Comparison of ENCODE assay signal across 25 cellular contexts in genomic region chr5:149762958-149763630, GRCh38.
"Had no signal": no experiment of that assay in that cellular context is flagged by ENCODE, and none has a peak within 500 bp of the region (broad histone marks: within the 10 kb centered on the region; RNA-seq: fewer than 3 reads in every experiment).

No MANE protein-coding gene starts in this region.

- H3K9me3 Mint-ChIP-seq: activated T-helper 17 cell treated with anti-CD3 and anti-CD28 coated beads, Interleukin-2, amount 50 U/mL, for 72 hours; central memory CD8-positive, alpha-beta T cell had no signal

- H3K27me3 Mint-ChIP-seq: activated CD4-positive, alpha-beta memory T cell treated with anti-CD3 and anti-CD28 coated beads, Interleukin-2, amount 10 ng/mL, durations not matched to agents 7 days and 5 days; activated CD4-positive, alpha-beta T cell treated with anti-CD3 and anti-CD28 coated beads for 36 hours; activated naive CD4-positive, alpha-beta T cell treated with anti-CD3 and anti-CD28 coated beads, Interleukin-2, amount 10 ng/mL, durations not matched to agents 7 days and 5 days; activated naive CD8-positive, alpha-beta T cell treated with anti-CD3 and anti-CD28 coated beads, Interleukin-2, amount 10 ng/mL, durations not matched to agents 7 days and 5 days; activated T-helper 17 cell treated with anti-CD3 and anti-CD28 coated beads, Interleukin-2, amount 50 U/mL, for 72 hours; central memory CD8-positive, alpha-beta T cell; T-cell had no signal

- H3K36me3 ChIP-seq: adrenal gland, breast epithelium, Peyer's patch had no signal

- H3K4me1 ChIP-seq: adrenal gland, breast epithelium had no signal

- H3K27ac Mint-ChIP-seq: activated CD4-positive, alpha-beta memory T cell treated with anti-CD3 and anti-CD28 coated beads, Interleukin-2, amount 10 ng/mL, durations not matched to agents 7 days and 5 days; activated CD4-positive, alpha-beta T cell treated with anti-CD3 and anti-CD28 coated beads for 36 hours; activated naive CD4-positive, alpha-beta T cell treated with anti-CD3 and anti-CD28 coated beads, Interleukin-2, amount 10 ng/mL, durations not matched to agents 7 days and 5 days; activated naive CD8-positive, alpha-beta T cell treated with anti-CD3 and anti-CD28 coated beads, Interleukin-2, amount 10 ng/mL, durations not matched to agents 7 days and 5 days; activated T-helper 17 cell treated with anti-CD3 and anti-CD28 coated beads, Interleukin-2, amount 50 U/mL, for 72 hours; T-cell had no signal

- H3K4me1 Mint-ChIP-seq: activated CD4-positive, alpha-beta memory T cell treated with anti-CD3 and anti-CD28 coated beads, Interleukin-2, amount 10 ng/mL, durations not matched to agents 7 days and 5 days; activated CD4-positive, alpha-beta T cell treated with anti-CD3 and anti-CD28 coated beads for 36 hours; activated naive CD4-positive, alpha-beta T cell treated with anti-CD3 and anti-CD28 coated beads, Interleukin-2, amount 10 ng/mL, durations not matched to agents 7 days and 5 days; central memory CD8-positive, alpha-beta T cell; T-cell had no signal

- H3K9me3 ChIP-seq: adrenal gland, breast epithelium, Peyer's patch had no signal

- H3K4me3 Mint-ChIP-seq: activated CD4-positive, alpha-beta memory T cell treated with anti-CD3 and anti-CD28 coated beads, Interleukin-2, amount 10 ng/mL, durations not matched to agents 7 days and 5 days; activated CD4-positive, alpha-beta T cell treated with anti-CD3 and anti-CD28 coated beads for 36 hours; activated naive CD4-positive, alpha-beta T cell treated with anti-CD3 and anti-CD28 coated beads, Interleukin-2, amount 10 ng/mL, durations not matched to agents 7 days and 5 days; activated naive CD8-positive, alpha-beta T cell treated with anti-CD3 and anti-CD28 coated beads, Interleukin-2, amount 10 ng/mL, durations not matched to agents 7 days and 5 days; activated T-helper 17 cell treated with anti-CD3 and anti-CD28 coated beads, Interleukin-2, amount 50 U/mL, for 72 hours; central memory CD8-positive, alpha-beta T cell; T-cell had no signal

- DNase-seq: activated CD4-positive, alpha-beta memory T cell treated with anti-CD3 and anti-CD28 coated beads, Interleukin-2, amount 10 ng/mL, durations not matched to agents 7 days and 5 days; activated CD4-positive, alpha-beta T cell treated with anti-CD3 and anti-CD28 coated beads for 36 hours; activated CD4-positive, alpha-beta T cell treated with anti-CD3 and anti-CD28 coated beads, Interleukin-2, amount 50 U/mL, for 1 hour; activated gamma-delta T cell; activated naive CD4-positive, alpha-beta T cell treated with anti-CD3 and anti-CD28 coated beads, Interleukin-2, amount 10 ng/mL, durations not matched to agents 7 days and 5 days; activated naive CD8-positive, alpha-beta T cell treated with anti-CD3 and anti-CD28 coated beads, Interleukin-2, amount 10 ng/mL, durations not matched to agents 7 days and 5 days; activated T-cell treated with anti-CD3 and anti-CD28 coated beads for 4 hours; activated T-cell treated with anti-CD3 and anti-CD28 coated beads, Interleukin-2, amount 50 U/mL, for 48 hours; adrenal gland; anterior cingulate cortex; Karpas-422; MM.1S; NCI-H1105; NCI-H1436; NCI-H1694 treated with DMSO at 0.1 percent for 48 hours; NCI-H2029 treated with DMSO at 0.1 percent for 48 hours; NCI-H446; NCI-H524; Peyer's patch; SIG-M5; T-cell had no signal

- H3K27me3 ChIP-seq: adrenal gland, breast epithelium, Peyer's patch had no signal

- ATAC-seq: activated CD4-positive, alpha-beta T cell treated with anti-CD3 and anti-CD28 coated beads for 36 hours; activated T-helper 17 cell treated with anti-CD3 and anti-CD28 coated beads, Interleukin-2, amount 50 U/mL, for 72 hours; T-cell had no signal

- H3K27ac ChIP-seq: adrenal gland, breast epithelium, Peyer's patch, VCaP had no signal

- H3K4me3 ChIP-seq: adrenal gland, breast epithelium, Peyer's patch had no signal
